ENCODE assay signal across 8 cellular contexts in genomic region chr1:201481761-201482493, GRCh38. TPM values are rescaled to one million over a fixed set of nuclear protein-coding genes. Genes with fewer than 3 reads are reported as not detected.
DNase-seq lines count a peak whose midpoint lies in the region; ATAC-seq, FAIRE-seq and TF ChIP-seq lines count a peak whose summit lies in the region.

No MANE protein-coding gene starts in this region.

- peak; percentile 70 for ATAC-seq in HG02623 (IDR thresholded peaks at IDR 0.05; ENCODE audit: unreplicated experiment)
- peak; percentile 85 for ATAC-seq in left ventricle myocardium superior

- H3K27ac ChIP-seq in adrenal gland: peak overlapping the region in 1 of 5 donors; percentile 38

- H3K4me1 ChIP-seq in adrenal gland (replicated peaks in 1 of 2): peaks cover 13 to 19% of the 10 kb centered on the region in 2 donors

- TF ChIP-seq CTCF in GM12873 (IDR thresholded peaks at IDR 0.05; ENCODE audit: insufficient read depth, low read depth, low read length, missing control alignments) (peak; percentile 92), adrenal gland (IDR thresholded peaks at IDR 0.05) (peak; percentile 72 to 97 (median 91))

- peak overlapping the region in 1 of 4 donors; percentile 30 for H3K4me3 ChIP-seq in adrenal gland

- peaks cover 0 to 27% of the 10 kb centered on the region in 2 donors for H3K36me3 ChIP-seq in adrenal gland (replicated peaks in 1 of 2)

- H3K9me3 ChIP-seq in adrenal gland (replicated peaks in 1 of 3): no peaks in the 10 kb centered on the region

- no peak for TF ChIP-seq POLR2A in adrenal gland (IDR thresholded peaks at IDR 0.05)

- DNase-seq in NCI-H1092 (lab: John Stamatoyannopoulos, UW): peak; percentile 78
- peak; percentile 53 to 76 (median 67) for DNase-seq in T-helper 1 cell
- DNase-seq in adrenal gland: peak; percentile 79 to 95 (median 85)
- DNase-seq in left ventricle myocardium superior: peak; percentile 91
- peak; percentile 41 for DNase-seq in pulmonary artery endothelial cell (ENCODE audit: low read depth, low spot score)
- peak; percentile 81 for DNase-seq in urothelium cell line (ENCODE audit: low spot score)

- no peak for FAIRE-seq in urothelium cell line (lab: Jason Lieb, UNC)

- intact Hi-C loops in adrenal gland (cut with DNase I): loop anchor here (2.0 kb wide), 1 partner anchor 31 kb away; no protein-coding TSS in a partner anchor
- intact Hi-C loops in left ventricle myocardium superior (cut with micrococcal nuclease): loop anchor here (2.0 kb wide), 1 partner anchor 31 kb away; no protein-coding TSS in a partner anchor

- peaks cover 6% of the 10 kb centered on the region for H3K27me3 ChIP-seq in adrenal gland

- WGBS in adrenal gland, 4 donors: 4 to 22% (median 8%) methylated on average over 9 to 35 of the region's 35 CpGs

RNA-seq across cellular contexts. Expression of gene PHLDA3, which starts 12.9 kb away (rescaled TPM):
- total RNA-seq in adrenal gland (10 to 100 TPM; 14.5 to 64.7 (median 30.6) TPM), left ventricle myocardium superior (20.4 TPM), pulmonary artery endothelial cell (55.1 and 59.9 TPM in 2 replicates)
- 10 to 100 TPM in 2 of 3 donors, 1 to 10 TPM in 1; 2.1 to 30.7 (median 30.4) TPM for polyA plus RNA-seq in adrenal gland

RNA-seq across cellular contexts. Expression of gene CSRP1, which starts 25.0 kb away (rescaled TPM):
- total RNA-seq in adrenal gland (100 to 1,000 TPM in 5 of 8 donors, 10 to 100 TPM in 3; 67.6 to 470 (median 200) TPM), left ventricle myocardium superior (41.4 TPM), pulmonary artery endothelial cell (461 and 549 TPM in 2 replicates)
- polyA plus RNA-seq in adrenal gland: 100 to 1,000 TPM in 2 of 3 donors, 10 to 100 TPM in 1; 85.6 to 159 (median 156) TPM

RNA-seq across cellular contexts. Expression of gene NAV1, which starts 57.0 kb away (rescaled TPM):
- 10 to 100 TPM; 12.4 to 21.9 (median 17.1) TPM for total RNA-seq in adrenal gland
- polyA plus RNA-seq in adrenal gland: 10 to 100 TPM in 1 of 3 donors, 1 to 10 TPM in 2; 3.0 to 11.3 (median 4.4) TPM
- 63.3 TPM for total RNA-seq in left ventricle myocardium superior
- 29.7 and 32.5 TPM in 2 replicates for total RNA-seq in pulmonary artery endothelial cell

Comparison
In these comparisons a context has a peak if more than half of its experiments do, and no peak if none do; other contexts are left out.
1. DNase-seq: peak in every context shown above with its lines; median percentile 91 in left ventricle myocardium superior; 85 in adrenal gland; 81 in urothelium cell line; 78 in NCI-H1092; 67 in T-helper 1 cell; 41 in pulmonary artery endothelial cell.